In the genomic region with DNA sequence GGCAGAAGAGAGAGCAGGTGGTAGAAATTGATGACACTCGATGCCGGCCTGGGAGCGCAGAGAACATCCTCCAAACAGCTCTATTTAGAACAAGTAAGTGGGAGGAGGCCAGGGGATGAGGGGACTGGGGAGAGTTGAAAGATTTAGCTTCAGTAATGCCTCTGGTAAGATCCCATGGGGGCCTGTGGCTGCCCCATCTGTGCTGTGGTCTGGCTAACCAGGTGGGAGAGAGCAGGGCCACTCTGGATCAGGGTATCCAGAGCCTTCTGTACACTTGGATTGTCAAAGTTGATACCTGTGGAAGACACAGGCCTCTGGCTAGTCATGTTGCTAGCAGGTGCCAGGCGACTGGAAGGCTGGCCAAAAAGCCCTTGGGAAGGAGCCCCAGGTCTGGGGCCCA, we compare ENCODE assay signal across 15 cellular contexts. TPM values are rescaled to one million over a fixed set of nuclear protein-coding genes. Genes with fewer than 3 reads are reported as not detected.
"Had no signal": no experiment of that assay in that cellular context is flagged by ENCODE, and none has a peak within 500 bp of the region (broad histone marks: within the 10 kb centered on the region; RNA-seq: fewer than 3 reads in every experiment).

No MANE protein-coding gene starts in this region.

- H3K27ac Mint-ChIP-seq: activated CD4-positive, alpha-beta T cell treated with anti-CD3 and anti-CD28 coated beads for 36 hours; activated naive CD8-positive, alpha-beta T cell; naive thymus-derived CD4-positive, alpha-beta T cell had no signal

- ATAC-seq: activated CD4-positive, alpha-beta T cell treated with anti-CD3 and anti-CD28 coated beads for 36 hours; left cardiac atrium; lower lobe of right lung; naive thymus-derived CD4-positive, alpha-beta T cell; T-cell had no signal

- H3K4me3 ChIP-seq: lower lobe of right lung, SK-N-MC, skin epidermis had no signal

- DNase-seq: activated CD4-positive, alpha-beta T cell treated with anti-CD3 and anti-CD28 coated beads for 36 hours; activated gamma-delta T cell; activated T-cell treated with anti-CD3 and anti-CD28 coated beads, Interleukin-2, amount 50 U/mL, for 1 hour; effector CD4-positive, alpha-beta T cell; left cardiac atrium; lower lobe of right lung; naive thymus-derived CD4-positive, alpha-beta T cell; retina; stimulated activated CD4-positive, alpha-beta T cell treated with anti-CD3 and anti-CD28 coated beads, Interleukin-4, amount 100 ng/mL, for 4 hours; T-cell; trophoblast cell had no signal

- H3K4me3 Mint-ChIP-seq: activated CD4-positive, alpha-beta T cell treated with anti-CD3 and anti-CD28 coated beads for 36 hours; activated naive CD8-positive, alpha-beta T cell had no signal

- H3K9me3 Mint-ChIP-seq: T-cell had no signal

RNA-seq across cellular contexts. Expression of gene SLC12A5, which starts 33.1 kb away (rescaled TPM):
- total RNA-seq: epithelial cell of proximal tubule; naive thymus-derived CD4-positive, alpha-beta T cell had no signal

RNA-seq across cellular contexts. Expression of gene MMP9, which starts 53.4 kb away (rescaled TPM):
- total RNA-seq: activated CD4-positive, alpha-beta T cell treated with anti-CD3 and anti-CD28 coated beads for 36 hours had no signal
